In the genomic region with DNA sequence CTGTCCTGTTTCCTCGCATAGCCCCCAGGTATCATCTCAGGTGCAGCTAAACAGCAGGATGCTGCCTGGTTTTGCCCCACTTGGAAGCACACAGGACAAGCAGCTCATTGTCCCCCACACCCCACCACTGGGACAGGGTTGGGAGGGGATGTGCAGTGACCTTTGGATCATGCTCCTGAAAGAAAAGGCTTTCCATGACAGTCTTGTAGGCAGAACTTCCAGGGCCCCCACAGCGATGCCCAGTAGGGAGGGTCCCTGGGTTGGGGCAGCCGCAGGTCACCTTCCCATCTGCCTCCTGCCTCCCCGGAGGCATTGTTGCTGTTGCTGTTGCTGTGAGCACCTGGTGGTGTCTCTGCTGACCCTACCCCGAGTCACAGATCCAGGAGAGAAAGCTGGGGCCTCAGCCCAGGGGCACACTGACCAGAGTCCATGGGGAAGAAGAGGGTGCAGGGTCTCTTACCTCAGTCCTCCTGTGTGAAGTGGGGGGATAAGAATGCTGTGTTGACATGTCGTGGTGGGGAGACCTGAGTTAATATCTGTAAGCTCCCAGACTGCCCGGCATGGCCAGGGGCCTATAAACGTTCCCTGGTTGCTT, we compare ENCODE assay signal across 19 cellular contexts. TPM values are rescaled to one million over a fixed set of nuclear protein-coding genes. Genes with fewer than 3 reads are reported as not detected.
DNase-seq lines count a peak whose midpoint lies in the region; ATAC-seq and TF ChIP-seq lines count a peak whose summit lies in the region.
"Had no signal": no experiment of that assay in that cellular context is flagged by ENCODE, and none has a peak within 500 bp of the region (broad histone marks: within the 10 kb centered on the region; RNA-seq: fewer than 3 reads in every experiment).

No MANE protein-coding gene starts in this region.

- H3K9me3 ChIP-seq in endodermal cell (ENCODE audit: control insufficient read depth, low read length), result no peaks in the 10 kb centered on the region
- no peaks in the 10 kb centered on the region for H3K9me3 ChIP-seq in osteoblast (ENCODE audit: low read depth, low read length)
- no peaks in the 10 kb centered on the region for H3K9me3 ChIP-seq in upper lobe of right lung
- H3K9me3 ChIP-seq: A549, Caco-2, SJCRH30 had no signal

- no peak overlapping the region for H3K27ac Mint-ChIP-seq in activated naive CD4-positive, alpha-beta T cell treated with anti-CD3 and anti-CD28 coated beads, Interleukin-2, amount 10 ng/mL, durations not matched to agents 7 days and 5 days
- peak overlapping the region; percentile 37 for H3K27ac Mint-ChIP-seq in endodermal cell
- H3K27ac Mint-ChIP-seq: CD4-positive, alpha-beta T cell had no signal

- H3K36me3 ChIP-seq in endodermal cell (ENCODE audit: control insufficient read depth, insufficient read depth, low read length) (peaks cover 29% of the 10 kb centered on the region), osteoblast (ENCODE audit: insufficient read depth, low read length) (peaks cover 21% of the 10 kb centered on the region), upper lobe of right lung (peaks cover 18% of the 10 kb centered on the region)

- no peak overlapping the region for H3K9ac ChIP-seq in endodermal cell (ENCODE audit: extremely low read depth, low read length, poor library complexity, severe bottlenecking)

- H3K79me2 ChIP-seq in osteoblast (ENCODE audit: insufficient read depth, low read length), result peaks cover 21% of the 10 kb centered on the region

- H3K4me1 ChIP-seq in endodermal cell (ENCODE audit: control insufficient read depth, insufficient read depth, low read length) (no peaks in the 10 kb centered on the region), osteoblast (ENCODE audit: insufficient read depth, low read length) (no peaks in the 10 kb centered on the region), upper lobe of right lung (no peaks in the 10 kb centered on the region)
- H3K4me1 ChIP-seq: A549, Caco-2, SJCRH30 had no signal

- no peak overlapping the region for H3K27ac ChIP-seq in endodermal cell (ENCODE audit: low read depth, low read length)
- no peak overlapping the region for H3K27ac ChIP-seq in osteoblast (ENCODE audit: low read depth, low read length)
- H3K27ac ChIP-seq in upper lobe of right lung, result no peak overlapping the region
- H3K27ac ChIP-seq: A549, RWPE1, SJCRH30 had no signal

- H3K4me2 ChIP-seq in osteoblast (ENCODE audit: insufficient read depth, low read length), result no peak overlapping the region
- H3K4me2 ChIP-seq: A549 had no signal

- H3K4me3 Mint-ChIP-seq in activated naive CD4-positive, alpha-beta T cell treated with anti-CD3 and anti-CD28 coated beads, Interleukin-2, amount 10 ng/mL, durations not matched to agents 7 days and 5 days, result no peak overlapping the region
- no peak overlapping the region for H3K4me3 Mint-ChIP-seq in endodermal cell
- H3K4me3 Mint-ChIP-seq: CD4-positive, alpha-beta T cell had no signal

- H3K27me3 ChIP-seq in endodermal cell (ENCODE audit: control insufficient read depth, insufficient read depth, low read length, poor library complexity, severe bottlenecking), result no peaks in the 10 kb centered on the region
- no peaks in the 10 kb centered on the region for H3K27me3 ChIP-seq in osteoblast (ENCODE audit: insufficient read depth, low read length)
- no peaks in the 10 kb centered on the region for H3K27me3 ChIP-seq in upper lobe of right lung
- H3K27me3 ChIP-seq: SJCRH30 had no signal

- H3K36me3 Mint-ChIP-seq in activated naive CD4-positive, alpha-beta T cell treated with anti-CD3 and anti-CD28 coated beads, Interleukin-2, amount 10 ng/mL, durations not matched to agents 7 days and 5 days, result peaks cover 38% of the 10 kb centered on the region
- H3K36me3 Mint-ChIP-seq in endodermal cell (ENCODE audit: low read depth), result peaks cover 48% of the 10 kb centered on the region

- H3K27me3 Mint-ChIP-seq in activated naive CD4-positive, alpha-beta T cell treated with anti-CD3 and anti-CD28 coated beads, Interleukin-2, amount 10 ng/mL, durations not matched to agents 7 days and 5 days, result no peaks in the 10 kb centered on the region
- no peaks in the 10 kb centered on the region for H3K27me3 Mint-ChIP-seq in endodermal cell (ENCODE audit: insufficient read depth)
- H3K27me3 Mint-ChIP-seq: CD4-positive, alpha-beta T cell had no signal

- no peak for ATAC-seq in upper lobe of right lung
- ATAC-seq: A549, K562 had no signal

- no peak overlapping the region for H2AFZ ChIP-seq in osteoblast (ENCODE audit: low read length)

- no peaks in the 10 kb centered on the region for H4K20me1 ChIP-seq in osteoblast (ENCODE audit: insufficient read depth, low read length)

- CTCF ChIA-PET in activated naive CD4-positive, alpha-beta T cell treated with anti-CD3 and anti-CD28 coated beads, Interleukin-2, amount 10 ng/mL, durations not matched to agents 7 days and 5 days (lab: Charles Lee), result no interaction called here

- H3K9me3 Mint-ChIP-seq in activated naive CD4-positive, alpha-beta T cell treated with anti-CD3 and anti-CD28 coated beads, Interleukin-2, amount 10 ng/mL, durations not matched to agents 7 days and 5 days, result no peaks in the 10 kb centered on the region
- H3K9me3 Mint-ChIP-seq in endodermal cell, result peaks cover under 1% of the 10 kb centered on the region
- H3K9me3 Mint-ChIP-seq: CD4-positive, alpha-beta T cell had no signal

- WGBS in endodermal cell (ENCODE audit: insufficient coverage in 1 of 2, insufficient read length in 1 of 2), 2 experiments, result 91 to 93% methylated on average over 3 to 8 of the region's 8 CpGs

- DNase-seq in activated naive CD4-positive, alpha-beta T cell treated with anti-CD3 and anti-CD28 coated beads, Interleukin-2, amount 10 ng/mL, durations not matched to agents 7 days and 5 days, result peak; percentile 13
- no peak for DNase-seq in activated naive CD4-positive, alpha-beta T cell (lab: John Stamatoyannopoulos, UW)
- no peak for DNase-seq in endodermal cell
- DNase-seq in osteoblast (ENCODE audit: insufficient read length, low spot score, missing footprints), result peak; percentile 45
- DNase-seq in upper lobe of right lung, result peak; percentile 47
- DNase-seq in RKO (ENCODE audit: low spot score), result no peak
- no peak for DNase-seq in DMS153 (lab: John Stamatoyannopoulos, UW)
- DNase-seq: Caco-2; CD4-positive, alpha-beta T cell; GDM1; H7; NCI-H1092 treated with DMSO at 0.1 percent for 48 hours; NCI-H2107; NCI-H510A; NCI-H748 treated with DMSO at 0.1 percent for 48 hours; SJCRH30 had no signal

- intact Hi-C loops in upper lobe of right lung (cut with DNase I), result no loop called here

- TF ChIP-seq CTCF in endodermal cell (conservative IDR thresholded peaks at IDR 0.05) (no peak), osteoblast (IDR thresholded peaks at IDR 0.05; ENCODE audit: extremely low read depth, low read depth, low read length) (no peak), upper lobe of right lung (IDR thresholded peaks at IDR 0.05) (no peak)

- H3K4me3 ChIP-seq in endodermal cell (ENCODE audit: low read length) (no peak overlapping the region), osteoblast (ENCODE audit: insufficient read depth, low read length) (no peak overlapping the region), upper lobe of right lung (no peak overlapping the region)
- H3K4me3 ChIP-seq: A549, K562, SJCRH30 had no signal

- peaks cover 6% of the 10 kb centered on the region for H3K4me1 Mint-ChIP-seq in activated naive CD4-positive, alpha-beta T cell treated with anti-CD3 and anti-CD28 coated beads, Interleukin-2, amount 10 ng/mL, durations not matched to agents 7 days and 5 days
- no peaks in the 10 kb centered on the region for H3K4me1 Mint-ChIP-seq in endodermal cell

RNA-seq across cellular contexts. Expression of a gene that starts 8.5 kb away (rescaled TPM):
- total RNA-seq in endodermal cell (10 to 100 TPM; 35.6 to 36.5 TPM), osteoblast (2.7 and 3.3 TPM in 2 replicates), upper lobe of right lung (13.2 TPM)
- polyA plus RNA-seq in endodermal cell (2013, experiment 1 of 2), result 16.6 TPM
- polyA plus RNA-seq in endodermal cell (2013, experiment 2 of 2), result 18.2 TPM

Comparison
In these comparisons a context has a peak if more than half of its experiments do, and no peak if none do; other contexts are left out.
1. DNase-seq: peak in activated naive CD4-positive, alpha-beta T cell treated with anti-CD3 and anti-CD28 coated beads, Interleukin-2, amount 10 ng/mL, durations not matched to agents 7 days and 5 days (single experiment), osteoblast (single experiment) and upper lobe of right lung (single experiment); none in activated naive CD4-positive, alpha-beta T cell (0 of 4), endodermal cell (single experiment), RKO (single experiment) and DMS153 (single experiment).